Comparison of ENCODE assay signal across 10 cellular contexts in the genomic region with DNA sequence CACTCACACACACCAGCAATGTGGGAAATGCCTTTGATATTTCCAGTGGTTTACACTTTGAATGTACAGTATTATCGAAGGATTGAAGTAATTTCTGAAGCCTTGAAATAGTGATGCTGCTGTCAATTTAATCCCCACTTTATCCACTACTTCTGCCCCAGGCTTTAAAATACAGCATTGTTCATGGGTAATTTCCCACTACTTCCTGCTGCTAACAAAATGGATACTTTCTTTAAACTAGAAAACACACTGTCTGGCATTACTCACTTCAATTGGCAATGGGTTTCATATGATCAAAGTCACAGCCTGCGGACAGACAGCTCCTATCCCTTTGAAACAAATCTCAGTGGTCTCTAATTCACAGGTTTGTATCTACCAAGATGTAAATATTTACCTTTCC.
"Had no signal": no experiment of that assay in that cellular context is flagged by ENCODE, and none has a peak within 500 bp of the region (broad histone marks: within the 10 kb centered on the region; RNA-seq: fewer than 3 reads in every experiment).

No MANE protein-coding gene starts in this region.

- FAIRE-seq: H1, H54, HepG2, K562 had no signal

- H3K4me3 ChIP-seq: GM23338, K562 had no signal

- ATAC-seq: GM23338, HCT116, HepG2, K562 had no signal

- H3K4me2 ChIP-seq: GM23338 had no signal

- DNase-seq: H9, HFFc6, KG1 had no signal

- H2AFZ ChIP-seq: GM23338 had no signal

- H3K27ac ChIP-seq: HL-60 had no signal
